In the genomic region with DNA sequence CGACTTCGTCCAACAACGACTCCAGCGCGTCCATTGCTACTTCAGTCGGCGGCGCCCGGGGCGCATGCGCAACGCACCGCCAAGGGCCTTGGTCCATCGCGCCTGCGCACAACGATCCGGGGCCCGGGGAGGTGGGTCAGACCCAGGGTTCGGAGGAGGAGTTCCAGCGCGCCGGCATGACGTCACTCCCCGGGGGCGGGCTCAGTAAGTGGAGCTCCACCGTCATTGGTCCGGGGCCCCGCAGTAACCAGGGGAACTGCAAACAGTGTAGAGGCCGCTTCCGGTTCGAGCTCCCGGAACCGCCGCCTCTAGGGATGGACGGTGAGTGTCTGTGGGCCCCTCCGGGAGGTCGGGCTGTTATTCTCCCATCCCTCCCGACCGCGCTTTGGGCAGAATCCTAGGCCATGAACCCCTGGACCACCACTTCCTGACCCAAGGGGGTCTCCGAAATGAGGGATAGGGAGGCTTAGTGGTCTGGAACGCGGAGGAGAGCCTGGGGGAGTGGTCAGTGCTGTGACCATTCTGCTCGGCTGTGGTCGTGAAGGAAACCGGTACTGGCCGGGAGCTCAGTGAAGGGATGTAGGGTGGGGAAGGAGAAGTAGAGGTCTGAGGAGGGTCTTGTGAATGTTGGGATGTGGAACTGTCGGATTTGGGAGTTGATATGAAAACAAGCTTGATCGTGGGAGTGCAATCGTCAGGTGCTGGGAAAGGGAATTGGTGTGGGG, we compare ENCODE assay signal across 1 cellular context.
TF ChIP-seq lines count a peak whose summit lies in the region.

TSS of gene GTF3C1 (minus strand) at position 57 of the 725 bp plus-strand sequence. CDS start at position 34, 23 bp downstream.
TSS of gene KATNIP (plus strand) at position 288 of the 725 bp plus-strand sequence. CDS start at position 315, 27 bp downstream.

TF ChIP-seq in HepG2, 621 proteins besides CTCF, POLR2A, EP300 and RAD21 (continued from another document and continues in another):
- TF ChIP-seq ZNF816 (CRISPR knock-in tag; IDR thresholded peaks at IDR 0.05; ENCODE audit: borderline replicate concordance) = no peak
- TF ChIP-seq ZNF34 (CRISPR knock-in tag; IDR thresholded peaks at IDR 0.05; ENCODE audit: borderline replicate concordance) = no peak
- TF ChIP-seq, protein P1, sequence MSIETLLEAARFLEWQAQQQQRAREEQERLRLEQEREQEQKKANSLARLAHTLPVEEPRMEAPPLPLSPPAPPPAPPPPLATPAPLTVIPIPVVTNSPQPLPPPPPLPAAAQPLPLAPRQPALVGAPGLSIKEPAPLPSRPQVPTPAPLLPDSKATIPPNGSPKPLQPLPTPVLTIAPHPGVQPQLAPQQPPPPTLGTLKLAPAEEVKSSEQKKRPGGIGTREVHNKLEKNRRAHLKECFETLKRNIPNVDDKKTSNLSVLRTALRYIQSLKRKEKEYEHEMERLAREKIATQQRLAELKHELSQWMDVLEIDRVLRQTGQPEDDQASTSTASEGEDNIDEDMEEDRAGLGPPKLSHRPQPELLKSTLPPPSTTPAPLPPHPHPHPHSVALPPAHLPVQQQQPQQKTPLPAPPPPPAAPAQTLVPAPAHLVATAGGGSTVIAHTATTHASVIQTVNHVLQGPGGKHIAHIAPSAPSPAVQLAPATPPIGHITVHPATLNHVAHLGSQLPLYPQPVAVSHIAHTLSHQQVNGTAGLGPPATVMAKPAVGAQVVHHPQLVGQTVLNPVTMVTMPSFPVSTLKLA (IDR thresholded peaks at IDR 0.05) = no peak
- TF ChIP-seq, protein P2, sequence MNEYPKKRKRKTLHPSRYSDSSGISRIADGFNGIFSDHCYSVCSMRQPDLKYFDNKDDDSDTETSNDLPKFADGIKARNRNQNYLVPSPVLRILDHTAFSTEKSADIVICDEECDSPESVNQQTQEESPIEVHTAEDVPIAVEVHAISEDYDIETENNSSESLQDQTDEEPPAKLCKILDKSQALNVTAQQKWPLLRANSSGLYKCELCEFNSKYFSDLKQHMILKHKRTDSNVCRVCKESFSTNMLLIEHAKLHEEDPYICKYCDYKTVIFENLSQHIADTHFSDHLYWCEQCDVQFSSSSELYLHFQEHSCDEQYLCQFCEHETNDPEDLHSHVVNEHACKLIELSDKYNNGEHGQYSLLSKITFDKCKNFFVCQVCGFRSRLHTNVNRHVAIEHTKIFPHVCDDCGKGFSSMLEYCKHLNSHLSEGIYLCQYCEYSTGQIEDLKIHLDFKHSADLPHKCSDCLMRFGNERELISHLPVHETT (CRISPR knock-in tag; conservative IDR thresholded peaks at IDR 0.05) = 0 out of 2 replicates have a peak, but pooled peaks have one; percentile 46
- no peak for TF ChIP-seq ZNF609 (CRISPR knock-in tag; IDR thresholded peaks at IDR 0.05; ENCODE audit: borderline replicate concordance)
- TF ChIP-seq NRL (CRISPR knock-in tag; IDR thresholded peaks at IDR 0.05; ENCODE audit: borderline replicate concordance) = peak; percentile 70; the same call in 1 of the 2 replicates
- no peak for TF ChIP-seq RARG (CRISPR knock-in tag; IDR thresholded peaks at IDR 0.05; ENCODE audit: low read depth)
- no peak for TF ChIP-seq ZNF17 (CRISPR knock-in tag; IDR thresholded peaks at IDR 0.05)
- TF ChIP-seq HMGA1 (CRISPR knock-in tag; conservative IDR thresholded peaks at IDR 0.05) = no peak
- peak; percentile 39; the same call in 1 of the 2 replicates for TF ChIP-seq NAIF1 (CRISPR knock-in tag; IDR thresholded peaks at IDR 0.05; ENCODE audit: borderline replicate concordance)
- TF ChIP-seq PCBP2 (optimal IDR thresholded peaks at IDR 0.05; ENCODE audit: low read depth, low read length, poor library complexity, severe bottlenecking) = peak; percentile 91
- no peak for TF ChIP-seq PLSCR1 (CRISPR knock-in tag; IDR thresholded peaks at IDR 0.05; ENCODE audit: borderline replicate concordance)
- no peak for TF ChIP-seq HOXA7 (CRISPR knock-in tag; IDR thresholded peaks at IDR 0.05)
- no peak for TF ChIP-seq NCOR1 (IDR thresholded peaks at IDR 0.05; ENCODE audit: borderline replicate concordance, low read length)
- no peak for TF ChIP-seq ZNF660 (CRISPR knock-in tag; IDR thresholded peaks at IDR 0.05; ENCODE audit: borderline replicate concordance, low read depth)
- no peak for TF ChIP-seq LCORL (IDR thresholded peaks at IDR 0.05)
- TF ChIP-seq LCORL (CRISPR knock-in tag; IDR thresholded peaks at IDR 0.05) = peak; percentile 41; the same call in 1 of the 2 replicates
- peak; percentile 99 for TF ChIP-seq SAP130 (CRISPR knock-in tag; IDR thresholded peaks at IDR 0.05; ENCODE audit: low read depth)
- TF ChIP-seq, protein P3, sequence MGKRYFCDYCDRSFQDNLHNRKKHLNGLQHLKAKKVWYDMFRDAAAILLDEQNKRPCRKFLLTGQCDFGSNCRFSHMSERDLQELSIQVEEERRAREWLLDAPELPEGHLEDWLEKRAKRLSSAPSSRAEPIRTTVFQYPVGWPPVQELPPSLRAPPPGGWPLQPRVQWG (CRISPR knock-in tag; IDR thresholded peaks at IDR 0.05; ENCODE audit: borderline replicate concordance, low read depth) = no peak
- no peak for TF ChIP-seq ZNF747 (CRISPR knock-in tag; IDR thresholded peaks at IDR 0.05; ENCODE audit: borderline replicate concordance)
- peak; percentile 95 for TF ChIP-seq SRSF1 (optimal IDR thresholded peaks at IDR 0.05; ENCODE audit: low read depth, low read length)
- TF ChIP-seq GABPB1 (CRISPR knock-in tag; IDR thresholded peaks at IDR 0.05) = peak; percentile 98
- TF ChIP-seq KLF12 (CRISPR knock-in tag; IDR thresholded peaks at IDR 0.05; ENCODE audit: borderline replicate concordance) = peak; percentile 69; the same call in 1 of the 2 replicates
- TF ChIP-seq ZNF460 (CRISPR knock-in tag; IDR thresholded peaks at IDR 0.05; ENCODE audit: borderline replicate concordance) = no peak
- TF ChIP-seq TMF1 (CRISPR knock-in tag; IDR thresholded peaks at IDR 0.05; ENCODE audit: low read depth) = no peak
- TF ChIP-seq ZNF12 (CRISPR knock-in tag; IDR thresholded peaks at IDR 0.05) = peak; percentile 10; the same call in 1 of the 2 replicates
- TF ChIP-seq JUNB (CRISPR knock-in tag; IDR thresholded peaks at IDR 0.05; ENCODE audit: borderline replicate concordance) = peak; percentile 28; the same call in 1 of the 2 replicates
- peak; percentile 55; the same call in 1 of the 2 replicates for TF ChIP-seq PAXIP1 (CRISPR knock-in tag; conservative IDR thresholded peaks at IDR 0.05)
- TF ChIP-seq PAWR (CRISPR knock-in tag; IDR thresholded peaks at IDR 0.05; ENCODE audit: borderline replicate concordance) = no peak
- TF ChIP-seq ZSCAN25 (CRISPR knock-in tag; IDR thresholded peaks at IDR 0.05) = peak; percentile 56; the same call in 1 of the 2 replicates
- TF ChIP-seq PLRG1 (conservative IDR thresholded peaks at IDR 0.05) = no peak
- TF ChIP-seq, protein P4, sequence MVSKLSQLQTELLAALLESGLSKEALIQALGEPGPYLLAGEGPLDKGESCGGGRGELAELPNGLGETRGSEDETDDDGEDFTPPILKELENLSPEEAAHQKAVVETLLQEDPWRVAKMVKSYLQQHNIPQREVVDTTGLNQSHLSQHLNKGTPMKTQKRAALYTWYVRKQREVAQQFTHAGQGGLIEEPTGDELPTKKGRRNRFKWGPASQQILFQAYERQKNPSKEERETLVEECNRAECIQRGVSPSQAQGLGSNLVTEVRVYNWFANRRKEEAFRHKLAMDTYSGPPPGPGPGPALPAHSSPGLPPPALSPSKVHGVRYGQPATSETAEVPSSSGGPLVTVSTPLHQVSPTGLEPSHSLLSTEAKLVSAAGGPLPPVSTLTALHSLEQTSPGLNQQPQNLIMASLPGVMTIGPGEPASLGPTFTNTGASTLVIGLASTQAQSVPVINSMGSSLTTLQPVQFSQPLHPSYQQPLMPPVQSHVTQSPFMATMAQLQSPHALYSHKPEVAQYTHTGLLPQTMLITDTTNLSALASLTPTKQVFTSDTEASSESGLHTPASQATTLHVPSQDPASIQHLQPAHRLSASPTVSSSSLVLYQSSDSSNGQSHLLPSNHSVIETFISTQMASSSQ (IDR thresholded peaks at IDR 0.05; ENCODE audit: low read depth) = no peak
- TF ChIP-seq, protein P4 (CRISPR knock-in tag; IDR thresholded peaks at IDR 0.05; ENCODE audit: borderline replicate concordance) = no peak
- TF ChIP-seq, protein P5, sequence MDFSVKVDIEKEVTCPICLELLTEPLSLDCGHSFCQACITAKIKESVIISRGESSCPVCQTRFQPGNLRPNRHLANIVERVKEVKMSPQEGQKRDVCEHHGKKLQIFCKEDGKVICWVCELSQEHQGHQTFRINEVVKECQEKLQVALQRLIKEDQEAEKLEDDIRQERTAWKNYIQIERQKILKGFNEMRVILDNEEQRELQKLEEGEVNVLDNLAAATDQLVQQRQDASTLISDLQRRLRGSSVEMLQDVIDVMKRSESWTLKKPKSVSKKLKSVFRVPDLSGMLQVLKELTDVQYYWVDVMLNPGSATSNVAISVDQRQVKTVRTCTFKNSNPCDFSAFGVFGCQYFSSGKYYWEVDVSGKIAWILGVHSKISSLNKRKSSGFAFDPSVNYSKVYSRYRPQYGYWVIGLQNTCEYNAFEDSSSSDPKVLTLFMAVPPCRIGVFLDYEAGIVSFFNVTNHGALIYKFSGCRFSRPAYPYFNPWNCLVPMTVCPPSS (IDR thresholded peaks at IDR 0.05) = no peak
- TF ChIP-seq HNF4A (CRISPR knock-in tag; IDR thresholded peaks at IDR 0.05) = peak; percentile 8; the same call in 1 of the 2 replicates
- TF ChIP-seq ZNF441 (CRISPR knock-in tag; IDR thresholded peaks at IDR 0.05; ENCODE audit: borderline replicate concordance) = no peak
- no peak for TF ChIP-seq REL (CRISPR knock-in tag; conservative IDR thresholded peaks at IDR 0.05)
- TF ChIP-seq HIVEP1 (CRISPR knock-in tag; IDR thresholded peaks at IDR 0.05) = no peak
- TF ChIP-seq SRSF4 (IDR thresholded peaks at IDR 0.05; ENCODE audit: low read depth, low read length, poor library complexity, severe bottlenecking) = no peak
- TF ChIP-seq IRX3 (CRISPR knock-in tag; IDR thresholded peaks at IDR 0.05; ENCODE audit: borderline replicate concordance, low read depth) = no peak
